ENCODE assay signal across 13 cellular contexts in the genomic region with DNA sequence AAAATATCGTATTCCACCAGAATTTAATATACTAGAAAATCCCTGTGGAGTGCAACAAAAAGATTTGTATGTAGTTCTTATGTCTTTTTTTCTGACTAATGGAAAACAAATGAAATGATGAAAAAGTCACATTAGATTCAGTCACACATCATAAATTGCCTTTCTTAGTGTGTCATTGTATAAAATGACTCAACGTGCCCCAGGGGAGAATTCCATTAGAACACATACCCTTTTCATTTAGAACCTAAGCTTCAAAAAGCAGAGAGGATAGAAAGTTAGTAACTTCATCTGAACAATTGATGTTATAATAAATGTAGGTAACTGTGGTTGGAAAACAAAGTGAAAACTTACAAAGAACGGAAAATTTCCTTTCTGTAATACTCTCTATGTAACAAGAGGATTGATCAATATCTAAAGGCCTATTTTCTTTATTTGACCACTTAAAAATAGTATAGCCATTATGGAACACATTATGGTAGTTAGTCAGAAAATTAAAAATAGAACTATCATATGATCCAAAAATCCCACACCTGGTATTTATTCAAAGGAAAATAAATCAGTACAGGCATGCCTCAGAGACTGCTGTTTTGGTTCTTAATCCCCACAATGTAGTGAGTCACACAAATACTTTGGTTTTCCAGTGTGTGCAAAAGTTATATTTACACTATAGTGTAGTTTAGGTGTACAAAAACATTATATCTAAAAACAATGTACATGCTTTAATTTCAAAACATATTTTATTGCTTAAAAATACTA.
A peak's percentile ranks its signal among the peaks of the same experiment; 100 is the strongest.
DNase-seq lines count a peak whose midpoint lies in the region; ATAC-seq lines count a peak whose summit lies in the region.
"Had no signal": no experiment of that assay in that cellular context is flagged by ENCODE, and none has a peak within 500 bp of the region (broad histone marks: within the 10 kb centered on the region; RNA-seq: fewer than 3 reads in every experiment).

No MANE protein-coding gene starts in this region.

- H2BK120ac ChIP-seq in mesenchymal stem cell (ENCODE audit: low read depth, low read length), result no peak overlapping the region

- H3K23ac ChIP-seq in mesenchymal stem cell (ENCODE audit: low read length in 2 of 2), result no peak overlapping the region

- no peak overlapping the region for H2AFZ ChIP-seq in mesenchymal stem cell (ENCODE audit: low read depth, low read length)

- H2BK5ac ChIP-seq in mesenchymal stem cell (ENCODE audit: low read depth, low read length, poor library complexity, severe bottlenecking), result no peak overlapping the region

- peak overlapping the region; percentile 67 for H3K27ac ChIP-seq in mesenchymal stem cell (ENCODE audit: low read length, poor library complexity, severe bottlenecking)
- H3K27ac ChIP-seq: ascending aorta, ovary, testis had no signal

- peak overlapping the region in 1 of 2 experiments; percentile 19 for H3K4me3 ChIP-seq in mesenchymal stem cell (ENCODE audit: insufficient read depth in 1 of 2, low read depth in 1 of 2, low read length in 2 of 2)
- H3K4me3 ChIP-seq: ascending aorta, ovary, testis had no signal

- no CpG with 5 or more reads among the region's 3 CpGs for WGBS in mesenchymal stem cell

- peaks cover 4% of the 10 kb centered on the region for H3K9me3 ChIP-seq in mesenchymal stem cell (ENCODE audit: control insufficient read depth, low read length)
- H3K9me3 ChIP-seq: ascending aorta, ovary, testis had no signal

- no peak overlapping the region for H2BK15ac ChIP-seq in mesenchymal stem cell (ENCODE audit: low read depth, poor library complexity, severe bottlenecking)

- H3K14ac ChIP-seq in mesenchymal stem cell (ENCODE audit: low read length in 2 of 2), result no peak overlapping the region

- in situ Hi-C loops in Caki2 (cut with HindIII; ENCODE audit: low pct_unique_long_range_greater_than_20kb, low sequenced_read_pairs), result no loop called here

- no peak overlapping the region for H3K4me2 ChIP-seq in mesenchymal stem cell (ENCODE audit: low read length, poor library complexity, severe bottlenecking)

- no peak overlapping the region for H3K4ac ChIP-seq in mesenchymal stem cell (ENCODE audit: low read depth in 1 of 2, low read length in 2 of 2)

- DNase-seq in Caki2 (ENCODE audit: low read depth) (peak; percentile 76), LoVo (ENCODE audit: low spot score) (peak; percentile 45), astrocyte of the hippocampus (ENCODE audit: low read depth, low spot score) (peak; percentile 49), mesenchymal stem cell (peak; percentile 19), cerebellum (ENCODE audit: low spot score) (no peak), SIG-M5 (lab: John Stamatoyannopoulos, UW) (no peak)
- no peak for DNase-seq in effector CD4-positive, alpha-beta T cell
- DNase-seq: activated T-cell treated with anti-CD3 and anti-CD28 coated beads, Interleukin-2, amount 50 U/mL, for 1 hour; NCI-H1105 treated with DMSO at 0.1 percent for 48 hours; ovary; testis had no signal

- H3K9ac ChIP-seq in mesenchymal stem cell (ENCODE audit: low read length), result peak overlapping the region; percentile 74

- H2AK5ac ChIP-seq in mesenchymal stem cell (ENCODE audit: low read length, severe bottlenecking), result no peak overlapping the region

- no peaks in the 10 kb centered on the region for H3K36me3 ChIP-seq in mesenchymal stem cell (ENCODE audit: control insufficient read depth in 1 of 2, insufficient read depth in 2 of 2, low read depth in 1 of 2, low read length in 2 of 2)
- H3K36me3 ChIP-seq: ascending aorta, ovary had no signal

- no peaks in the 10 kb centered on the region for H3K27me3 ChIP-seq in mesenchymal stem cell (ENCODE audit: control insufficient read depth in 1 of 2, insufficient read depth in 1 of 2, low read length in 2 of 2)
- H3K27me3 ChIP-seq: ascending aorta, ovary, testis had no signal

- H3K18ac ChIP-seq in mesenchymal stem cell (ENCODE audit: low read depth in 1 of 2, low read length in 2 of 2), result no peak overlapping the region

- ATAC-seq in HG02623 (IDR thresholded peaks at IDR 0.05; ENCODE audit: unreplicated experiment), result no peak

- no peak overlapping the region for H2BK12ac ChIP-seq in mesenchymal stem cell (ENCODE audit: low read length in 2 of 2)

- no peak overlapping the region for H4K91ac ChIP-seq in mesenchymal stem cell (ENCODE audit: low read length)

- H4K8ac ChIP-seq in mesenchymal stem cell (ENCODE audit: low read length), result no peak overlapping the region

- no peaks in the 10 kb centered on the region for H3K4me1 ChIP-seq in mesenchymal stem cell (ENCODE audit: control insufficient read depth, insufficient read depth, low read depth, low read length)
- H3K4me1 ChIP-seq: ascending aorta, testis had no signal

- H3K79me1 ChIP-seq in mesenchymal stem cell (replicated peaks; ENCODE audit: low read length, poor library complexity, severe bottlenecking), result no peaks in the 10 kb centered on the region

Comparison
In these comparisons a context has a peak if more than half of its experiments do, and no peak if none do; other contexts are left out.
1. DNase-seq: peak in Caki2 (single experiment), LoVo (single experiment), astrocyte of the hippocampus (single experiment) and mesenchymal stem cell (single experiment); none in cerebellum (single experiment), effector CD4-positive, alpha-beta T cell (single experiment) and SIG-M5 (single experiment).